ENCODE assay signal across 28 cellular contexts in genomic region chr10:90650858-90651257, GRCh38.
"Had no signal": no experiment of that assay in that cellular context is flagged by ENCODE, and none has a peak within 500 bp of the region (broad histone marks: within the 10 kb centered on the region; RNA-seq: fewer than 3 reads in every experiment).

No MANE protein-coding gene starts in this region.

- H3K4me3 ChIP-seq: stomach, suprapubic skin, testis, thoracic aorta, thyroid gland, tibial artery, tibial nerve, transverse colon, upper lobe of left lung, upper lobe of right lung, uterus, vagina had no signal

- H3K27me3 ChIP-seq: stomach, suprapubic skin, testis, thyroid gland, tibial artery, tibial nerve, transverse colon, upper lobe of left lung, upper lobe of right lung, uterus, vagina had no signal

- H3K36me3 ChIP-seq: stomach, suprapubic skin, thoracic aorta, thyroid gland, tibial artery, tibial nerve, transverse colon, upper lobe of left lung, upper lobe of right lung, uterus, vagina had no signal

- H3K27me3 Mint-ChIP-seq: stimulated activated naive CD8-positive, alpha-beta T cell treated with anti-CD3 and anti-CD28 coated beads, Interleukin-15, amount 100 ng/mL, for 72 hours; stimulated activated naive CD8-positive, alpha-beta T cell treated with anti-CD3 and anti-CD28 coated beads, Interleukin-15, Interleukin-2, amounts not matched to agents 100 ng/mL and 50 ng/mL, for 24 hours had no signal

- H3K27ac Mint-ChIP-seq: stimulated activated effector memory CD8-positive, alpha-beta T cell treated with anti-CD3 and anti-CD28 coated beads, Interleukin-12 subunit alpha, Interleukin-12 subunit beta, amount 100 ng/mL, for 72 hours; stimulated activated memory B cell treated with anti-CD40 and anti-IgM and Interleukin-4, amounts not matched to agents 10 μg/mL and 1 μg/mL and 100 μg/mL, for 72 hours; stimulated activated naive B cell treated with anti-CD40 and anti-IgM and Interleukin-4, amounts not matched to agents 10 μg/mL and 1 μg/mL and 100 μg/mL, for 72 hours; stimulated activated naive CD8-positive, alpha-beta T cell treated with anti-CD3 and anti-CD28 coated beads, Interleukin-15, amount 100 ng/mL, for 72 hours; stimulated activated naive CD8-positive, alpha-beta T cell treated with anti-CD3 and anti-CD28 coated beads, Interleukin-15, Interleukin-2, amounts not matched to agents 100 ng/mL and 50 ng/mL, for 24 hours; type B pancreatic cell had no signal

- H3K36me3 Mint-ChIP-seq: stimulated activated effector memory CD8-positive, alpha-beta T cell treated with anti-CD3 and anti-CD28 coated beads, Interleukin-12 subunit alpha, Interleukin-12 subunit beta, amount 100 ng/mL, for 72 hours; stimulated activated memory B cell treated with anti-CD40 and anti-IgM and Interleukin-4, amounts not matched to agents 10 μg/mL and 1 μg/mL and 100 μg/mL, for 72 hours; stimulated activated naive B cell treated with anti-CD40 and anti-IgM and Interleukin-4, amounts not matched to agents 10 μg/mL and 1 μg/mL and 100 μg/mL, for 72 hours; type B pancreatic cell had no signal

- ATAC-seq: stimulated activated effector memory CD8-positive, alpha-beta T cell treated with anti-CD3 and anti-CD28 coated beads, Interleukin-12 subunit alpha, Interleukin-12 subunit beta, amount 100 ng/mL, for 72 hours; stimulated activated memory B cell treated with anti-CD40 and anti-IgM and Interleukin-4, amounts not matched to agents 10 μg/mL and 1 μg/mL and 100 μg/mL, for 72 hours; stimulated activated naive B cell treated with anti-CD40 and anti-IgM and Interleukin-4, amounts not matched to agents 10 μg/mL and 1 μg/mL and 100 μg/mL, for 72 hours; stimulated activated naive CD8-positive, alpha-beta T cell treated with anti-CD3 and anti-CD28 coated beads, Interleukin-15, amount 100 ng/mL, for 72 hours; stimulated activated naive CD8-positive, alpha-beta T cell treated with anti-CD3 and anti-CD28 coated beads, Interleukin-15, Interleukin-2, amounts not matched to agents 100 U/mL and 50 U/mL, for 24 hours; upper lobe of right lung had no signal

- H3K4me1 Mint-ChIP-seq: stimulated activated effector memory CD8-positive, alpha-beta T cell treated with anti-CD3 and anti-CD28 coated beads, Interleukin-12 subunit alpha, Interleukin-12 subunit beta, amount 100 ng/mL, for 72 hours; stimulated activated memory B cell treated with anti-CD40 and anti-IgM and Interleukin-4, amounts not matched to agents 10 μg/mL and 1 μg/mL and 100 μg/mL, for 72 hours; stimulated activated naive B cell treated with anti-CD40 and anti-IgM and Interleukin-4, amounts not matched to agents 10 μg/mL and 1 μg/mL and 100 μg/mL, for 72 hours; stimulated activated naive CD8-positive, alpha-beta T cell treated with anti-CD3 and anti-CD28 coated beads, Interleukin-15, amount 100 ng/mL, for 72 hours had no signal

- H3K4me3 Mint-ChIP-seq: stimulated activated effector memory CD8-positive, alpha-beta T cell treated with anti-CD3 and anti-CD28 coated beads, Interleukin-12 subunit alpha, Interleukin-12 subunit beta, amount 100 ng/mL, for 72 hours; stimulated activated memory B cell treated with anti-CD40 and anti-IgM and Interleukin-4, amounts not matched to agents 10 μg/mL and 1 μg/mL and 100 μg/mL, for 72 hours; stimulated activated naive B cell treated with anti-CD40 and anti-IgM and Interleukin-4, amounts not matched to agents 10 μg/mL and 1 μg/mL and 100 μg/mL, for 72 hours; stimulated activated naive CD8-positive, alpha-beta T cell treated with anti-CD3 and anti-CD28 coated beads, Interleukin-15, amount 100 ng/mL, for 72 hours; stimulated activated naive CD8-positive, alpha-beta T cell treated with anti-CD3 and anti-CD28 coated beads, Interleukin-15, Interleukin-2, amounts not matched to agents 100 ng/mL and 50 ng/mL, for 24 hours; type B pancreatic cell had no signal

- DNase-seq: stimulated activated CD4-positive, alpha-beta T cell treated with anti-CD3 and anti-CD28 coated beads, Interleukin-2, amount 100 ng/mL, for 48 hours; stimulated activated CD4-positive, alpha-beta T cell treated with anti-CD3 and anti-CD28 coated beads, Interleukin-4, amount 100 ng/mL, for 1 hour; stimulated activated CD4-positive, alpha-beta T cell treated with anti-CD3 and anti-CD28 coated beads, Interleukin-4, amount 100 ng/mL, for 24 hours; stimulated activated CD4-positive, alpha-beta T cell treated with anti-CD3 and anti-CD28 coated beads, Interleukin-4, amount 100 ng/mL, for 4 hours; stimulated activated CD8-positive, alpha-beta memory T cell treated with anti-CD3 and anti-CD28 coated beads, Interleukin-4, amount 100 ng/mL, for 48 hours; stimulated activated naive B cell treated with anti-CD40 and anti-IgM and Interleukin-4, amounts not matched to agents 10 μg/mL and 1 μg/mL and 100 μg/mL, for 72 hours; stimulated activated naive CD4-positive, alpha-beta T cell; stimulated activated naive CD4-positive, alpha-beta T cell treated with Interleukin-2 at 50 U/mL for 16 hours; stimulated activated naive CD8-positive, alpha-beta T cell treated with anti-CD3 and anti-CD28 coated beads, Interleukin-15, amount 100 ng/mL, for 72 hours; stimulated activated naive CD8-positive, alpha-beta T cell treated with anti-CD3 and anti-CD28 coated beads, Interleukin-15, Interleukin-2, amounts not matched to agents 100 U/mL and 50 U/mL, for 24 hours; stomach; substantia nigra; testis; thyroid gland; tibial artery; transverse colon; trophoblast cell; upper lobe of left lung; upper lobe of right lung; uterus had no signal

- H3K9me3 ChIP-seq: stomach, suprapubic skin, testis, thoracic aorta, thyroid gland, tibial artery, tibial nerve, transverse colon, upper lobe of left lung, upper lobe of right lung, uterus, vagina had no signal

- H3K27ac ChIP-seq: stomach, suprapubic skin, testis, thoracic aorta, thyroid gland, tibial artery, tibial nerve, transverse colon, upper lobe of left lung, upper lobe of right lung, uterus, vagina had no signal

- H3K4me1 ChIP-seq: stomach, suprapubic skin, testis, thyroid gland, tibial artery, tibial nerve, transverse colon, upper lobe of left lung, upper lobe of right lung, uterus, vagina had no signal
